20 cellular contexts compared by ENCODE assay signal in genomic region chr13:74037762-74038161, GRCh38.
A peak's percentile ranks its signal among the peaks of the same experiment; 100 is the strongest.
DNase-seq lines count a peak whose midpoint lies in the region; ATAC-seq lines count a peak whose summit lies in the region.
"Had no signal": no experiment of that assay in that cellular context is flagged by ENCODE, and none has a peak within 500 bp of the region (broad histone marks: within the 10 kb centered on the region; RNA-seq: fewer than 3 reads in every experiment).

No MANE protein-coding gene starts in this region.

- no peak overlapping the region for H3K23ac ChIP-seq in trophoblast cell (ENCODE audit: low read length)

- H2BK5ac ChIP-seq in trophoblast cell (ENCODE audit: low read depth, low read length, poor library complexity): no peak overlapping the region

- no peak overlapping the region for H2BK12ac ChIP-seq in trophoblast cell (ENCODE audit: low read length)

- no peak overlapping the region for H3K4ac ChIP-seq in trophoblast cell (ENCODE audit: low read depth, low read length)

- no peaks in the 10 kb centered on the region for H3K27me3 Mint-ChIP-seq in activated CD8-positive, alpha-beta memory T cell treated with anti-CD3 and anti-CD28 coated beads, Interleukin-2, amount 10 ng/mL, durations not matched to agents 7 days and 5 days
- H3K27me3 Mint-ChIP-seq in activated T-helper 17 cell treated with anti-CD3 and anti-CD28 coated beads, Interleukin-2, amount 50 U/mL, for 72 hours: no peaks in the 10 kb centered on the region
- H3K27me3 Mint-ChIP-seq: activated naive CD8-positive, alpha-beta T cell; B cell; stimulated activated naive CD8-positive, alpha-beta T cell treated with anti-CD3 and anti-CD28 coated beads, Interleukin-15, Interleukin-2, amounts not matched to agents 100 ng/mL and 50 ng/mL, for 24 hours had no signal

- H3K9me3 Mint-ChIP-seq in activated CD8-positive, alpha-beta memory T cell treated with anti-CD3 and anti-CD28 coated beads, Interleukin-2, amount 10 ng/mL, durations not matched to agents 7 days and 5 days (ENCODE audit: low read depth): no peaks in the 10 kb centered on the region
- H3K9me3 Mint-ChIP-seq in activated T-helper 17 cell treated with anti-CD3 and anti-CD28 coated beads, Interleukin-2, amount 50 U/mL, for 72 hours: no peaks in the 10 kb centered on the region
- H3K9me3 Mint-ChIP-seq: endodermal cell; stimulated activated naive CD8-positive, alpha-beta T cell treated with anti-CD3 and anti-CD28 coated beads, Interleukin-15, Interleukin-2, amounts not matched to agents 100 ng/mL and 50 ng/mL, for 24 hours had no signal

- H4K91ac ChIP-seq in trophoblast cell (ENCODE audit: low read depth, low read length): no peak overlapping the region

- no peak overlapping the region for H3K4me3 ChIP-seq in trophoblast cell (ENCODE audit: low read depth, low read length)
- H3K4me3 ChIP-seq: body of pancreas, spleen, tibial artery had no signal

- no peak overlapping the region for H3K14ac ChIP-seq in trophoblast cell (ENCODE audit: low read length)

- H3K4me1 Mint-ChIP-seq in activated CD8-positive, alpha-beta memory T cell treated with anti-CD3 and anti-CD28 coated beads, Interleukin-2, amount 10 ng/mL, durations not matched to agents 7 days and 5 days: peaks cover 32% of the 10 kb centered on the region
- peaks cover 29% of the 10 kb centered on the region for H3K4me1 Mint-ChIP-seq in activated T-helper 17 cell treated with anti-CD3 and anti-CD28 coated beads, Interleukin-2, amount 50 U/mL, for 72 hours

- peak; percentile 82 for ATAC-seq in activated CD8-positive, alpha-beta memory T cell treated with anti-CD3 and anti-CD28 coated beads, Interleukin-2, amount 10 ng/mL, durations not matched to agents 7 days and 5 days
- ATAC-seq in HG03354 (IDR thresholded peaks at IDR 0.05; ENCODE audit: poor library complexity, severe bottlenecking, unreplicated experiment) (peak; percentile 36), GM21367 (IDR thresholded peaks at IDR 0.05; ENCODE audit: unreplicated experiment) (no peak)
- peak; percentile 32 for ATAC-seq in activated T-helper 17 cell treated with anti-CD3 and anti-CD28 coated beads, Interleukin-2, amount 50 U/mL, for 72 hours (replicated peaks)
- ATAC-seq: body of pancreas had no signal

- peak; percentile 67 for DNase-seq in activated CD8-positive, alpha-beta memory T cell treated with anti-CD3 and anti-CD28 coated beads, Interleukin-2, amount 10 ng/mL, durations not matched to agents 7 days and 5 days
- DNase-seq in activated CD8-positive, alpha-beta memory T cell treated with anti-CD3 and anti-CD28 coated beads for 24 hours: no peak
- DNase-seq in trophoblast cell: no peak
- DNase-seq in SKM-1 treated with dmso at 0.1 percent for 144 hours (lab: John Stamatoyannopoulos, UW; ENCODE audit: unreplicated experiment): no peak
- no peak for DNase-seq in occipital lobe (lab: John Stamatoyannopoulos, UW)
- DNase-seq: body of pancreas; Caco-2; DMS79 treated with DMSO at 0.1 percent for 48 hours; endodermal cell; HCEC 1CT; NCI-H187; spleen; stimulated activated CD4-positive, alpha-beta T cell treated with anti-CD3 and anti-CD28 coated beads, Interleukin-4, amount 100 ng/mL, for 24 hours; tibial artery had no signal

- no peak overlapping the region for H2AK5ac ChIP-seq in trophoblast cell (ENCODE audit: low read length)

- peak overlapping the region; percentile 34 for H3K27ac ChIP-seq in trophoblast cell (ENCODE audit: low read depth, low read length)
- H3K27ac ChIP-seq: body of pancreas, spleen, tibial artery had no signal

- no peaks in the 10 kb centered on the region for H3K9me3 ChIP-seq in trophoblast cell (ENCODE audit: insufficient read depth, low read depth, low read length)
- H3K9me3 ChIP-seq: body of pancreas, Caco-2, spleen, tibial artery had no signal

- H3K79me2 ChIP-seq in trophoblast cell (ENCODE audit: control insufficient read depth, insufficient read depth, low read length, poor library complexity): peaks cover 2% of the 10 kb centered on the region

- H4K12ac ChIP-seq in trophoblast cell (ENCODE audit: low read depth, low read length): no peak overlapping the region

- H3K27me3 ChIP-seq in trophoblast cell (ENCODE audit: insufficient read depth, low read length): no peaks in the 10 kb centered on the region
- H3K27me3 ChIP-seq: body of pancreas, spleen, tibial artery had no signal

- no peak overlapping the region for H3K4me3 Mint-ChIP-seq in activated CD8-positive, alpha-beta memory T cell treated with anti-CD3 and anti-CD28 coated beads, Interleukin-2, amount 10 ng/mL, durations not matched to agents 7 days and 5 days
- peak overlapping the region; percentile 7 for H3K4me3 Mint-ChIP-seq in activated T-helper 17 cell treated with anti-CD3 and anti-CD28 coated beads, Interleukin-2, amount 50 U/mL, for 72 hours
- H3K4me3 Mint-ChIP-seq: endodermal cell; stimulated activated naive CD8-positive, alpha-beta T cell treated with anti-CD3 and anti-CD28 coated beads, Interleukin-15, Interleukin-2, amounts not matched to agents 100 ng/mL and 50 ng/mL, for 24 hours had no signal

- H3K4me2 ChIP-seq in trophoblast cell (ENCODE audit: low read length): no peak overlapping the region

- H4K8ac ChIP-seq in trophoblast cell (ENCODE audit: low read depth, low read length): no peak overlapping the region

- H3K36me3 Mint-ChIP-seq in activated CD8-positive, alpha-beta memory T cell treated with anti-CD3 and anti-CD28 coated beads, Interleukin-2, amount 10 ng/mL, durations not matched to agents 7 days and 5 days: peaks cover 2% of the 10 kb centered on the region
- peaks cover 6% of the 10 kb centered on the region for H3K36me3 Mint-ChIP-seq in activated T-helper 17 cell treated with anti-CD3 and anti-CD28 coated beads, Interleukin-2, amount 50 U/mL, for 72 hours (ENCODE audit: low read depth)

- H3K9ac ChIP-seq in trophoblast cell (ENCODE audit: low read length): no peak overlapping the region

- no peak overlapping the region for H3K18ac ChIP-seq in trophoblast cell (ENCODE audit: low read length)

- peaks cover 11 to 12% of the 10 kb centered on the region in 2 experiments for H3K4me1 ChIP-seq in trophoblast cell (ENCODE audit: control insufficient read depth in 1 of 2, insufficient read depth in 2 of 2, low read length in 2 of 2)
- H3K4me1 ChIP-seq: body of pancreas had no signal

- CTCF ChIA-PET in activated CD8-positive, alpha-beta memory T cell treated with anti-CD3 and anti-CD28 coated beads, Interleukin-2, amount 10 ng/mL, durations not matched to agents 7 days and 5 days (lab: Charles Lee): interaction anchor here (1.6 kb wide), 1 partner anchor 36 kb away, joined by 3 read pairs; no protein-coding TSS in a partner anchor

- H3K79me1 ChIP-seq in trophoblast cell (ENCODE audit: low read length): peaks cover 5% of the 10 kb centered on the region

- H3K36me3 ChIP-seq in trophoblast cell (ENCODE audit: control insufficient read depth in 1 of 2, insufficient read depth in 2 of 2, low read length in 2 of 2): no peaks in the 10 kb centered on the region
- H3K36me3 ChIP-seq: spleen, tibial artery had no signal

- H2AFZ ChIP-seq in trophoblast cell (ENCODE audit: insufficient read depth, low read length, poor library complexity): no peak overlapping the region

- no peak overlapping the region for H2BK120ac ChIP-seq in trophoblast cell (ENCODE audit: insufficient read depth, low read length, poor library complexity)

- peak overlapping the region; percentile 19 for H3K27ac Mint-ChIP-seq in activated CD8-positive, alpha-beta memory T cell treated with anti-CD3 and anti-CD28 coated beads, Interleukin-2, amount 10 ng/mL, durations not matched to agents 7 days and 5 days
- H3K27ac Mint-ChIP-seq in activated T-helper 17 cell treated with anti-CD3 and anti-CD28 coated beads, Interleukin-2, amount 50 U/mL, for 72 hours: peak overlapping the region; percentile 37
- H3K27ac Mint-ChIP-seq: activated naive CD8-positive, alpha-beta T cell; stimulated activated naive CD8-positive, alpha-beta T cell treated with anti-CD3 and anti-CD28 coated beads, Interleukin-15, Interleukin-2, amounts not matched to agents 100 ng/mL and 50 ng/mL, for 24 hours had no signal
